In the genomic region with DNA sequence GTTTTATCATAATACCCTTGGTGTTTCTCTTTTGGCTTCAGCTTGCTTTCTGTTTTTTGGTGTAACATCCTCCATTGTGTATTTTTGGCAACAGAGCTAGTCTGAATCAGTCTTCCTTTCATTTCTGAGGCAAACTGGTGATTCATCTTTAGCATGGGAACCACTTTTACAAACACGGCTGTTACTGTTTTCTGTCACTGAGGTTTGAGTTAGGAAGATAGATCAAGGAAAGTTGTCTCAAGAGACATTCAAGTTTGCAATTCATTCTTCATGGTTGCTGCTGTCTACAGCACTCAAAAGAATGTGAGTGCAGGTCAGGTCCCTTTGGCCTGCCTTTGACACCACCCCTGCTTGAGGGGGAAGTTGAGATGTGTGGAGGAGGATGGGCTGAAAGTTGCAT, we compare ENCODE assay signal across 1 cellular context.
TF ChIP-seq lines count a peak whose summit lies in the region.

No MANE protein-coding gene starts in this region.

TF ChIP-seq in GM12878, 131 proteins besides CTCF, POLR2A, EP300 and RAD21 (continued from another document):
- TF ChIP-seq NKRF (conservative IDR thresholded peaks at IDR 0.05) (no peak), SREBF1 (IDR thresholded peaks at IDR 0.05; ENCODE audit: low read length) (no peak), SMC3 (IDR thresholded peaks at IDR 0.05; ENCODE audit: borderline replicate concordance, low read length) (no peak), NFYA (IDR thresholded peaks at IDR 0.05; ENCODE audit: borderline replicate concordance, low read depth, low read length) (no peak), BCL11A (IDR thresholded peaks at IDR 0.05; ENCODE audit: low read depth, low read length) (no peak), ZZZ3 (IDR thresholded peaks at IDR 0.05; ENCODE audit: control insufficient read depth, insufficient read length, low read depth) (no peak), ZNF384 (IDR thresholded peaks at IDR 0.05; ENCODE audit: borderline replicate concordance, low read depth, low read length) (no peak), PML (IDR thresholded peaks at IDR 0.05; ENCODE audit: low read length) (no peak), MAX (IDR thresholded peaks at IDR 0.05; ENCODE audit: low read depth, low read length) (no peak), NFIC (IDR thresholded peaks at IDR 0.05; ENCODE audit: low read depth, low read length) (peak; percentile 82)
- TF ChIP-seq, protein P1, sequence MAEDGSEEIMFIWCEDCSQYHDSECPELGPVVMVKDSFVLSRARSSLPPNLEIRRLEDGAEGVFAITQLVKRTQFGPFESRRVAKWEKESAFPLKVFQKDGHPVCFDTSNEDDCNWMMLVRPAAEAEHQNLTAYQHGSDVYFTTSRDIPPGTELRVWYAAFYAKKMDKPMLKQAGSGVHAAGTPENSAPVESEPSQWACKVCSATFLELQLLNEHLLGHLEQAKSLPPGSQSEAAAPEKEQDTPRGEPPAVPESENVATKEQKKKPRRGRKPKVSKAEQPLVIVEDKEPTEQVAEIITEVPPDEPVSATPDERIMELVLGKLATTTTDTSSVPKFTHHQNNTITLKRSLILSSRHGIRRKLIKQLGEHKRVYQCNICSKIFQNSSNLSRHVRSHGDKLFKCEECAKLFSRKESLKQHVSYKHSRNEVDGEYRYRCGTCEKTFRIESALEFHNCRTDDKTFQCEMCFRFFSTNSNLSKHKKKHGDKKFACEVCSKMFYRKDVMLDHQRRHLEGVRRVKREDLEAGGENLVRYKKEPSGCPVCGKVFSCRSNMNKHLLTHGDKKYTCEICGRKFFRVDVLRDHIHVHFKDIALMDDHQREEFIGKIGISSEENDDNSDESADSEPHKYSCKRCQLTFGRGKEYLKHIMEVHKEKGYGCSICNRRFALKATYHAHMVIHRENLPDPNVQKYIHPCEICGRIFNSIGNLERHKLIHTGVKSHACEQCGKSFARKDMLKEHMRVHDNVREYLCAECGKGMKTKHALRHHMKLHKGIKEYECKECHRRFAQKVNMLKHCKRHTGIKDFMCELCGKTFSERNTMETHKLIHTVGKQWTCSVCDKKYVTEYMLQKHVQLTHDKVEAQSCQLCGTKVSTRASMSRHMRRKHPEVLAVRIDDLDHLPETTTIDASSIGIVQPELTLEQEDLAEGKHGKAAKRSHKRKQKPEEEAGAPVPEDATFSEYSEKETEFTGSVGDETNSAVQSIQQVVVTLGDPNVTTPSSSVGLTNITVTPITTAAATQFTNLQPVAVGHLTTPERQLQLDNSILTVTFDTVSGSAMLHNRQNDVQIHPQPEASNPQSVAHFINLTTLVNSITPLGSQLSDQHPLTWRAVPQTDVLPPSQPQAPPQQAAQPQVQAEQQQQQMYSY (CRISPR knock-in tag; IDR thresholded peaks at IDR 0.05) = no peak
- TF ChIP-seq, protein P2, sequence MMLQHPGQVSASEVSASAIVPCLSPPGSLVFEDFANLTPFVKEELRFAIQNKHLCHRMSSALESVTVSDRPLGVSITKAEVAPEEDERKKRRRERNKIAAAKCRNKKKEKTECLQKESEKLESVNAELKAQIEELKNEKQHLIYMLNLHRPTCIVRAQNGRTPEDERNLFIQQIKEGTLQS (IDR thresholded peaks at IDR 0.05; ENCODE audit: borderline replicate concordance, extremely low read depth, low read depth, low read length) = no peak
